ENCODE assay signal across 24 cellular contexts in the genomic region with DNA sequence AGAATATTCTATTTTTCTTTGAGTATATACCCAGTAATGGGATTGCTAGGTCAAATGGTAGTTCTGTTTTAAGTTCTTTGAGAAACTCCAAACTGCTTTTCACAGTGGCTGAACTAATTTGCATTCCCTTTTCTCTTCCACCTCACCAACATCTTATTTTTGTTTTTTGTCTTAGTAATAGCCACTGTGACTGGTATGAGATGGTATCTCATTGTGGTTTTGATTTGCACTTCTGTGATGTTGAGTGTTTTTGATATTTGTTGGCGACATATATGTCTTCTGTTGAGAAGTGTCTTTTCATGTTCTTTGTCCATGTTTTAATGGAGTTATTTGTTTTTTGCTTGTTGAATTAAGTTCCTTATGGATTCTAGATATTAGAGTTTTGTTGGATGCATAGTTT. TPM values are rescaled to one million over a fixed set of nuclear protein-coding genes. Genes with fewer than 3 reads are reported as not detected.
"Had no signal": no experiment of that assay in that cellular context is flagged by ENCODE, and none has a peak within 500 bp of the region (broad histone marks: within the 10 kb centered on the region; RNA-seq: fewer than 3 reads in every experiment).

No MANE protein-coding gene starts in this region.

- H3K27me3 ChIP-seq: ascending aorta, gastrocnemius medialis, heart right ventricle, stomach, vagina had no signal

- H3K4me3 Mint-ChIP-seq: activated T-helper 1 cell treated with anti-CD3 and anti-CD28 coated beads, Interleukin-12 subunit alpha, Interleukin-12 subunit beta, Interleukin-2, Interleukin-4 antibody, amounts not matched to agents 30 ng/mL and 10 ng/mL and 1 ng/mL, durations not matched to agents 14 hours and 24 hours and 36 hours; central memory CD8-positive, alpha-beta T cell had no signal

- H3K27ac ChIP-seq: ascending aorta, gastrocnemius medialis, heart right ventricle, psoas muscle, stomach, vagina had no signal

- DNase-seq: activated naive CD4-positive, alpha-beta T cell; cortex of kidney; effector CD4-positive, alpha-beta T cell; gastrocnemius medialis; heart right ventricle; kidney glomerular epithelial cell; left ventricle myocardium superior; psoas muscle; right cardiac atrium; stimulated activated CD4-positive, alpha-beta T cell treated with anti-CD3 and anti-CD28 coated beads, Interleukin-2, amount 100 ng/mL, for 24 hours; stomach; trophoblast cell had no signal

- H3K9me3 ChIP-seq: gastrocnemius medialis, vagina had no signal

- H3K27ac Mint-ChIP-seq: activated T-helper 1 cell treated with anti-CD3 and anti-CD28 coated beads, Interleukin-12 subunit alpha, Interleukin-12 subunit beta, Interleukin-2, Interleukin-4 antibody, amounts not matched to agents 30 ng/mL and 10 ng/mL and 1 ng/mL, durations not matched to agents 14 hours and 24 hours and 36 hours had no signal

- ATAC-seq: esophagus mucosa, gastrocnemius medialis, heart right ventricle, left ventricle myocardium superior, psoas muscle, right cardiac atrium had no signal

- H3K4me1 ChIP-seq: psoas muscle, vagina had no signal

- H3K27me3 Mint-ChIP-seq: central memory CD8-positive, alpha-beta T cell had no signal

- H3K4me3 ChIP-seq: ascending aorta, gastrocnemius medialis, heart right ventricle, psoas muscle, stomach, vagina had no signal

RNA-seq across cellular contexts. Expression of a gene that starts 27.8 kb away (rescaled TPM):
- total RNA-seq: activated CD8-positive, alpha-beta memory T cell treated with anti-CD3 and anti-CD28 coated beads for 36 hours; activated T-helper 1 cell treated with anti-CD3 and anti-CD28 coated beads, Interleukin-12 subunit alpha, Interleukin-12 subunit beta, Interleukin-2, Interleukin-4 antibody, amounts not matched to agents 30 ng/mL and 10 ng/mL and 1 ng/mL, durations not matched to agents 14 hours and 24 hours and 36 hours; ascending aorta; esophagus mucosa; gastrocnemius medialis; heart right ventricle; left ventricle myocardium superior; myocyte; osteocyte; psoas muscle; right cardiac atrium; skeletal muscle tissue; stomach; T-helper 2 cell treated with Interferon-gamma antibody and Interleukin-4, amounts not matched to agents 100 ng/mL and 5 ng/mL, for 36 hours; temporal lobe; vagina had no signal
- polyA plus RNA-seq: adipose tissue, heart right ventricle, right cardiac atrium, stomach had no signal
